ENCODE assay signal across 1 cellular context in genomic region chr9:121225240-121225639, GRCh38.
TF ChIP-seq lines count a peak whose summit lies in the region.

No MANE protein-coding gene starts in this region.

TF ChIP-seq in HepG2, 621 proteins besides CTCF, POLR2A, EP300 and RAD21 (continued from another document):
- TF ChIP-seq TFE3 (CRISPR knock-in tag; IDR thresholded peaks at IDR 0.05) (no peak), IKZF1 (IDR thresholded peaks at IDR 0.05) (no peak), ZSCAN9 (CRISPR knock-in tag; IDR thresholded peaks at IDR 0.05; ENCODE audit: borderline replicate concordance) (no peak), PBX3 (CRISPR knock-in tag; IDR thresholded peaks at IDR 0.05; ENCODE audit: borderline replicate concordance) (no peak), ZNF256 (CRISPR knock-in tag; conservative IDR thresholded peaks at IDR 0.05) (no peak), CSRNP1 (CRISPR knock-in tag; IDR thresholded peaks at IDR 0.05) (no peak), ZNF451 (CRISPR knock-in tag; IDR thresholded peaks at IDR 0.05) (no peak), ZNF577 (CRISPR knock-in tag; IDR thresholded peaks at IDR 0.05; ENCODE audit: borderline replicate concordance, low read depth) (no peak), ZNF510 (CRISPR knock-in tag; IDR thresholded peaks at IDR 0.05; ENCODE audit: low read depth) (no peak), ZNF282 (IDR thresholded peaks at IDR 0.05; ENCODE audit: partially characterized antibody) (no peak), SNAI1 (CRISPR knock-in tag; IDR thresholded peaks at IDR 0.05; ENCODE audit: borderline replicate concordance) (no peak)
- TF ChIP-seq, protein P1, sequence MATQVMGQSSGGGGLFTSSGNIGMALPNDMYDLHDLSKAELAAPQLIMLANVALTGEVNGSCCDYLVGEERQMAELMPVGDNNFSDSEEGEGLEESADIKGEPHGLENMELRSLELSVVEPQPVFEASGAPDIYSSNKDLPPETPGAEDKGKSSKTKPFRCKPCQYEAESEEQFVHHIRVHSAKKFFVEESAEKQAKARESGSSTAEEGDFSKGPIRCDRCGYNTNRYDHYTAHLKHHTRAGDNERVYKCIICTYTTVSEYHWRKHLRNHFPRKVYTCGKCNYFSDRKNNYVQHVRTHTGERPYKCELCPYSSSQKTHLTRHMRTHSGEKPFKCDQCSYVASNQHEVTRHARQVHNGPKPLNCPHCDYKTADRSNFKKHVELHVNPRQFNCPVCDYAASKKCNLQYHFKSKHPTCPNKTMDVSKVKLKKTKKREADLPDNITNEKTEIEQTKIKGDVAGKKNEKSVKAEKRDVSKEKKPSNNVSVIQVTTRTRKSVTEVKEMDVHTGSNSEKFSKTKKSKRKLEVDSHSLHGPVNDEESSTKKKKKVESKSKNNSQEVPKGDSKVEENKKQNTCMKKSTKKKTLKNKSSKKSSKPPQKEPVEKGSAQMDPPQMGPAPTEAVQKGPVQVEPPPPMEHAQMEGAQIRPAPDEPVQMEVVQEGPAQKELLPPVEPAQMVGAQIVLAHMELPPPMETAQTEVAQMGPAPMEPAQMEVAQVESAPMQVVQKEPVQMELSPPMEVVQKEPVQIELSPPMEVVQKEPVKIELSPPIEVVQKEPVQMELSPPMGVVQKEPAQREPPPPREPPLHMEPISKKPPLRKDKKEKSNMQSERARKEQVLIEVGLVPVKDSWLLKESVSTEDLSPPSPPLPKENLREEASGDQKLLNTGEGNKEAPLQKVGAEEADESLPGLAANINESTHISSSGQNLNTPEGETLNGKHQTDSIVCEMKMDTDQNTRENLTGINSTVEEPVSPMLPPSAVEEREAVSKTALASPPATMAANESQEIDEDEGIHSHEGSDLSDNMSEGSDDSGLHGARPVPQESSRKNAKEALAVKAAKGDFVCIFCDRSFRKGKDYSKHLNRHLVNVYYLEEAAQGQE (IDR thresholded peaks at IDR 0.05; ENCODE audit: borderline replicate concordance in 1 of 2, low read depth in 1 of 2, low read length in 2 of 2) = no peak
- TF ChIP-seq, protein P2, sequence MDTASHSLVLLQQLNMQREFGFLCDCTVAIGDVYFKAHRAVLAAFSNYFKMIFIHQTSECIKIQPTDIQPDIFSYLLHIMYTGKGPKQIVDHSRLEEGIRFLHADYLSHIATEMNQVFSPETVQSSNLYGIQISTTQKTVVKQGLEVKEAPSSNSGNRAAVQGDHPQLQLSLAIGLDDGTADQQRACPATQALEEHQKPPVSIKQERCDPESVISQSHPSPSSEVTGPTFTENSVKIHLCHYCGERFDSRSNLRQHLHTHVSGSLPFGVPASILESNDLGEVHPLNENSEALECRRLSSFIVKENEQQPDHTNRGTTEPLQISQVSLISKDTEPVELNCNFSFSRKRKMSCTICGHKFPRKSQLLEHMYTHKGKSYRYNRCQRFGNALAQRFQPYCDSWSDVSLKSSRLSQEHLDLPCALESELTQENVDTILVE (CRISPR knock-in tag; IDR thresholded peaks at IDR 0.05) = no peak
TF ChIP-seq in HepG2: peak in this region for 0.
